In the genomic region with DNA sequence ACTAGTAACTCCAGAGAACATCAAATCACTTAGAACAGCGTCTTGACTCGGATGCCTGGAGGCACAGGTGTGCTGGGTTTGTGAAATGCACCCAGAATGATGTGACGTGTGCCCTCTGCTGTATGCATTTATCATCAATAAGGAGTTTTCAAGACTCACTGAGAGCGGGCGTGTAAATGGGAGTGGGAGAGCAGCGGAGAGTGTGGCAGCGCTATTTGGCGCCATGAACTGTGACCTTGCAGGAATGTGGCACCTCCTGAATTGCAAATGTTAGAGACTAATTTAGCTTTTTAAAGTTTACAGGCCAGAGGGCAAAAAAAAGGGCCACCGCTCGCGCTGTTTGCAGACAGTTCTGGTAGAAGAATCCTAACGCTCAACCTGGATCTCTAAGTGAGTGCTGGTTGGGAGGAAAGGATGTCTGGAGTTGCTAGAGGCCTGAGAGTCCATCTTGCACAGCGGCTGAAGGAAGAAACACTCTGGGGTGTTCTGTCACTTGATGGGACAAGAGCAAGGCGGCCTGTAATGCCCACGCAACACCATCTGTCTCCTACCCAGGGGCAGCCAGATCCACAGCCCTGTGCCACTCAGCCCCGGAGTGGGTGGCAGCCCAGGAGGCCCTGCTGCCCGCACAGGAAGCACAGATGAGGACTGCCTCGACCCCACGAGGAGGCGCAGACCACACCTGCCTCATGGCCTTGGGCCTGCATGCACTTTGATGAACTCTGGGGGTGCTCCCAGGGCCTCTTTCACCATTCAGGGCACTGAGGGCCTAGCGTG, we compare ENCODE assay signal across 1 cellular context.
TF ChIP-seq lines count a peak whose summit lies in the region.

No MANE protein-coding gene starts in this region.

TF ChIP-seq in H1, 55 proteins besides CTCF, POLR2A, EP300 and RAD21:
- TF ChIP-seq SIRT6 (IDR thresholded peaks at IDR 0.05; ENCODE audit: low read length) (no peak), JUND (IDR thresholded peaks at IDR 0.05; ENCODE audit: low read length) (no peak), HDAC6 (IDR thresholded peaks at IDR 0.05; ENCODE audit: low read depth, low read length) (no peak), KDM1A (IDR thresholded peaks at IDR 0.05; ENCODE audit: borderline replicate concordance, low read length) (no peak), SUZ12 (IDR thresholded peaks at IDR 0.05; ENCODE audit: low read length) (no peak)
- TF ChIP-seq, protein P1, sequence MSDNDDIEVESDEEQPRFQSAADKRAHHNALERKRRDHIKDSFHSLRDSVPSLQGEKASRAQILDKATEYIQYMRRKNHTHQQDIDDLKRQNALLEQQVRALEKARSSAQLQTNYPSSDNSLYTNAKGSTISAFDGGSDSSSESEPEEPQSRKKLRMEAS (IDR thresholded peaks at IDR 0.05) = peak; percentile 14; the same call in 1 of the 2 replicates
